In genomic region chr2:135004005-135004746, GRCh38 we compare ENCODE assay signal across 1 cellular context.
TF ChIP-seq lines count a peak whose summit lies in the region.

No MANE protein-coding gene starts in this region.

TF ChIP-seq in HepG2, 621 proteins besides CTCF, POLR2A, EP300 and RAD21 (continued from another document):
- TF ChIP-seq, protein P1, sequence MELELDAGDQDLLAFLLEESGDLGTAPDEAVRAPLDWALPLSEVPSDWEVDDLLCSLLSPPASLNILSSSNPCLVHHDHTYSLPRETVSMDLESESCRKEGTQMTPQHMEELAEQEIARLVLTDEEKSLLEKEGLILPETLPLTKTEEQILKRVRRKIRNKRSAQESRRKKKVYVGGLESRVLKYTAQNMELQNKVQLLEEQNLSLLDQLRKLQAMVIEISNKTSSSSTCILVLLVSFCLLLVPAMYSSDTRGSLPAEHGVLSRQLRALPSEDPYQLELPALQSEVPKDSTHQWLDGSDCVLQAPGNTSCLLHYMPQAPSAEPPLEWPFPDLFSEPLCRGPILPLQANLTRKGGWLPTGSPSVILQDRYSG (CRISPR knock-in tag; IDR thresholded peaks at IDR 0.05), result no peak
- TF ChIP-seq ZNF792 (CRISPR knock-in tag; IDR thresholded peaks at IDR 0.05) (0 out of 2 replicates have a peak, but pooled peaks have one; percentile 26), ZBTB25 (CRISPR knock-in tag; IDR thresholded peaks at IDR 0.05) (peak; percentile 76; the same call in 1 of the 2 replicates), IKZF5 (CRISPR knock-in tag; IDR thresholded peaks at IDR 0.05) (0 out of 2 replicates have a peak, but pooled peaks have one; percentile 25), ZNF205 (CRISPR knock-in tag; IDR thresholded peaks at IDR 0.05) (peak; percentile 68; the same call in 1 of the 2 replicates), MEF2D (CRISPR knock-in tag; IDR thresholded peaks at IDR 0.05) (0 out of 2 replicates have a peak, but pooled peaks have one; percentile 45), CEBPG (CRISPR knock-in tag; IDR thresholded peaks at IDR 0.05) (0 out of 2 replicates have a peak, but pooled peaks have one; percentile 16), PHF20 (CRISPR knock-in tag; IDR thresholded peaks at IDR 0.05) (no peak), KLF16 (CRISPR knock-in tag; IDR thresholded peaks at IDR 0.05) (peak in 1 of 2 experiments; percentile 61; a peak in 1 of 4 replicates), TRIM22 (IDR thresholded peaks at IDR 0.05) (no peak), FOXK1 (CRISPR knock-in tag; IDR thresholded peaks at IDR 0.05; ENCODE audit: borderline replicate concordance, low read depth) (no peak), THAP11 (CRISPR knock-in tag; IDR thresholded peaks at IDR 0.05) (peak; percentile 35; the same call in 1 of the 2 replicates), SKI (IDR thresholded peaks at IDR 0.05; ENCODE audit: partially characterized antibody) (no peak), ZFP37 (CRISPR knock-in tag; IDR thresholded peaks at IDR 0.05; ENCODE audit: borderline replicate concordance) (no peak), ZNF276 (CRISPR knock-in tag; IDR thresholded peaks at IDR 0.05; ENCODE audit: low read depth) (no peak), YY1 (IDR thresholded peaks at IDR 0.05; ENCODE audit: insufficient read depth, insufficient replicate concordance, low read depth, low read length) (peak; percentile 54)
- TF ChIP-seq, protein P2, sequence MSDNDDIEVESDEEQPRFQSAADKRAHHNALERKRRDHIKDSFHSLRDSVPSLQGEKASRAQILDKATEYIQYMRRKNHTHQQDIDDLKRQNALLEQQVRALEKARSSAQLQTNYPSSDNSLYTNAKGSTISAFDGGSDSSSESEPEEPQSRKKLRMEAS (IDR thresholded peaks at IDR 0.05), result peak; percentile 62
- TF ChIP-seq, protein P3, sequence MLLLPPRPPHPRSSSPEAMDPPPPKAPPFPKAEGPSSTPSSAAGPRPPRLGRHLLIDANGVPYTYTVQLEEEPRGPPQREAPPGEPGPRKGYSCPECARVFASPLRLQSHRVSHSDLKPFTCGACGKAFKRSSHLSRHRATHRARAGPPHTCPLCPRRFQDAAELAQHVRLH (CRISPR knock-in tag; IDR thresholded peaks at IDR 0.05; ENCODE audit: borderline replicate concordance, low read depth), result peak; percentile 81; the same call in 1 of the 2 replicates
- TF ChIP-seq, protein P4, sequence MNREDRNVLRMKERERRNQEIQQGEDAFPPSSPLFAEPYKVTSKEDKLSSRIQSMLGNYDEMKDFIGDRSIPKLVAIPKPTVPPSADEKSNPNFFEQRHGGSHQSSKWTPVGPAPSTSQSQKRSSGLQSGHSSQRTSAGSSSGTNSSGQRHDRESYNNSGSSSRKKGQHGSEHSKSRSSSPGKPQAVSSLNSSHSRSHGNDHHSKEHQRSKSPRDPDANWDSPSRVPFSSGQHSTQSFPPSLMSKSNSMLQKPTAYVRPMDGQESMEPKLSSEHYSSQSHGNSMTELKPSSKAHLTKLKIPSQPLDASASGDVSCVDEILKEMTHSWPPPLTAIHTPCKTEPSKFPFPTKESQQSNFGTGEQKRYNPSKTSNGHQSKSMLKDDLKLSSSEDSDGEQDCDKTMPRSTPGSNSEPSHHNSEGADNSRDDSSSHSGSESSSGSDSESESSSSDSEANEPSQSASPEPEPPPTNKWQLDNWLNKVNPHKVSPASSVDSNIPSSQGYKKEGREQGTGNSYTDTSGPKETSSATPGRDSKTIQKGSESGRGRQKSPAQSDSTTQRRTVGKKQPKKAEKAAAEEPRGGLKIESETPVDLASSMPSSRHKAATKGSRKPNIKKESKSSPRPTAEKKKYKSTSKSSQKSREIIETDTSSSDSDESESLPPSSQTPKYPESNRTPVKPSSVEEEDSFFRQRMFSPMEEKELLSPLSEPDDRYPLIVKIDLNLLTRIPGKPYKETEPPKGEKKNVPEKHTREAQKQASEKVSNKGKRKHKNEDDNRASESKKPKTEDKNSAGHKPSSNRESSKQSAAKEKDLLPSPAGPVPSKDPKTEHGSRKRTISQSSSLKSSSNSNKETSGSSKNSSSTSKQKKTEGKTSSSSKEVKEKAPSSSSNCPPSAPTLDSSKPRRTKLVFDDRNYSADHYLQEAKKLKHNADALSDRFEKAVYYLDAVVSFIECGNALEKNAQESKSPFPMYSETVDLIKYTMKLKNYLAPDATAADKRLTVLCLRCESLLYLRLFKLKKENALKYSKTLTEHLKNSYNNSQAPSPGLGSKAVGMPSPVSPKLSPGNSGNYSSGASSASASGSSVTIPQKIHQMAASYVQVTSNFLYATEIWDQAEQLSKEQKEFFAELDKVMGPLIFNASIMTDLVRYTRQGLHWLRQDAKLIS (CRISPR knock-in tag; IDR thresholded peaks at IDR 0.05), result no peak
